ENCODE assay signal across 18 cellular contexts in the genomic region with DNA sequence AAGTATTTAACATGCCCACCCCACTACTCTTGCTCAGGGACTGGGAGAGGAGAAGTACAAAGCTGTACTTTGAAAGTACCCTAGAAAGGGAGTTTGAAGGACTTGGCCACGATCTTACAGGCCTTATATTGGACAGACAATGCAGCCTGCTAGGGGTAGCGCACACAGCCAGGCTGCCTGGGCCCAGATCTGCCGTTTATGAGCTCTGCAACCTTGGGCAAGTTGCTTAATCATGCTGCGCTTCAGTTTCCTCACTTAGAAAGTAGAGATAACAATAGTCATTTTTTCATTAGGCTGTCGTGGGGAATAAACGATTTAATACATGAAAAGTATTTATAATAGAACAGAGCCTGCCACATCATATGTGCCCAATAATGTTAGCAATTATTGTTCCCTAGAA.
"Had no signal": no experiment of that assay in that cellular context is flagged by ENCODE, and none has a peak within 500 bp of the region (broad histone marks: within the 10 kb centered on the region; RNA-seq: fewer than 3 reads in every experiment).

No MANE protein-coding gene starts in this region.

- H3K4me3 ChIP-seq: left lung, testis had no signal

- H3K27ac ChIP-seq: left lung, neutrophil, testis had no signal

- H3K4me3 Mint-ChIP-seq: activated CD8-positive, alpha-beta T cell treated with anti-CD3 and anti-CD28 coated beads for 36 hours; activated naive CD8-positive, alpha-beta T cell treated with anti-CD3 and anti-CD28 coated beads, Interleukin-2, amount 10 ng/mL, durations not matched to agents 7 days and 5 days; brain; naive thymus-derived CD4-positive, alpha-beta T cell; stimulated activated memory B cell treated with anti-CD40 and anti-IgM and Interleukin-4, amounts not matched to agents 10 μg/mL and 1 μg/mL and 100 μg/mL, for 72 hours; T-cell had no signal

- H3K4me1 ChIP-seq: left lung, testis had no signal

- H3K27me3 ChIP-seq: left lung, neutrophil, testis had no signal

- H3K27me3 Mint-ChIP-seq: activated CD8-positive, alpha-beta T cell treated with anti-CD3 and anti-CD28 coated beads for 36 hours; naive thymus-derived CD4-positive, alpha-beta T cell; T-cell had no signal

- H3K4me1 Mint-ChIP-seq: activated naive CD8-positive, alpha-beta T cell treated with anti-CD3 and anti-CD28 coated beads, Interleukin-2, amount 10 ng/mL, durations not matched to agents 7 days and 5 days; stimulated activated memory B cell treated with anti-CD40 and anti-IgM and Interleukin-4, amounts not matched to agents 10 μg/mL and 1 μg/mL and 100 μg/mL, for 72 hours had no signal

- H3K9me3 ChIP-seq: left lung, neutrophil, testis had no signal

- H3K36me3 ChIP-seq: left lung, neutrophil had no signal

- H3K27ac Mint-ChIP-seq: activated CD8-positive, alpha-beta T cell treated with anti-CD3 and anti-CD28 coated beads for 36 hours; activated naive CD8-positive, alpha-beta T cell treated with anti-CD3 and anti-CD28 coated beads, Interleukin-2, amount 10 ng/mL, durations not matched to agents 7 days and 5 days; activated T-helper 2 cell treated with anti-CD3 and anti-CD28 coated beads, Interferon-gamma antibody, Interleukin-2, Interleukin-4, amounts not matched to agents 10 μg/mL and 5 μg/mL and 100 μg/mL, durations not matched to agents 14 hours and 24 hours and 36 hours; brain; naive thymus-derived CD4-positive, alpha-beta T cell; stimulated activated memory B cell treated with anti-CD40 and anti-IgM and Interleukin-4, amounts not matched to agents 10 μg/mL and 1 μg/mL and 100 μg/mL, for 72 hours; T-cell had no signal

- ATAC-seq: activated CD8-positive, alpha-beta T cell treated with anti-CD3 and anti-CD28 coated beads for 36 hours; naive thymus-derived CD4-positive, alpha-beta T cell; stimulated activated memory B cell treated with anti-CD40 and anti-IgM and Interleukin-4, amounts not matched to agents 10 μg/mL and 1 μg/mL and 100 μg/mL, for 72 hours; T-cell had no signal

- DNase-seq: activated CD4-positive, alpha-beta T cell treated with anti-CD3 and anti-CD28 coated beads for 48 hours; activated CD4-positive, CD25-positive, alpha-beta regulatory T cell; activated CD8-positive, alpha-beta T cell treated with anti-CD3 and anti-CD28 coated beads for 36 hours; activated naive CD4-positive, alpha-beta T cell treated with Interleukin-2 at 50 U/mL for 16 hours; activated naive CD8-positive, alpha-beta T cell treated with anti-CD3 and anti-CD28 coated beads, Interleukin-2, amount 10 ng/mL, durations not matched to agents 7 days and 5 days; activated T-cell treated with anti-CD3 and anti-CD28 coated beads, Interleukin-2, amount 50 U/mL, for 1 hour; anterior cingulate cortex; caudate nucleus; left lung; naive thymus-derived CD4-positive, alpha-beta T cell; stimulated activated CD4-positive, alpha-beta T cell treated with anti-CD3 and anti-CD28 coated beads, Interleukin-4, amount 100 ng/mL, for 24 hours; T-cell; T-helper 9 cell; testis had no signal

- H3K36me3 Mint-ChIP-seq: activated naive CD8-positive, alpha-beta T cell treated with anti-CD3 and anti-CD28 coated beads, Interleukin-2, amount 10 ng/mL, durations not matched to agents 7 days and 5 days; brain; stimulated activated memory B cell treated with anti-CD40 and anti-IgM and Interleukin-4, amounts not matched to agents 10 μg/mL and 1 μg/mL and 100 μg/mL, for 72 hours; T-cell had no signal

- H3K9me3 Mint-ChIP-seq: activated CD8-positive, alpha-beta T cell treated with anti-CD3 and anti-CD28 coated beads for 36 hours; activated naive CD8-positive, alpha-beta T cell treated with anti-CD3 and anti-CD28 coated beads, Interleukin-2, amount 10 ng/mL, durations not matched to agents 7 days and 5 days; activated T-helper 2 cell treated with anti-CD3 and anti-CD28 coated beads, Interferon-gamma antibody, Interleukin-2, Interleukin-4, amounts not matched to agents 10 μg/mL and 5 μg/mL and 100 μg/mL, durations not matched to agents 14 hours and 24 hours and 36 hours; stimulated activated memory B cell treated with anti-CD40 and anti-IgM and Interleukin-4, amounts not matched to agents 10 μg/mL and 1 μg/mL and 100 μg/mL, for 72 hours; T-cell had no signal
